Comparison of ENCODE assay signal across 28 cellular contexts in genomic region chr7:20404371-20404770, GRCh38.
"Had no signal": no experiment of that assay in that cellular context is flagged by ENCODE, and none has a peak within 500 bp of the region (broad histone marks: within the 10 kb centered on the region; RNA-seq: fewer than 3 reads in every experiment).

No MANE protein-coding gene starts in this region.

- H3K4me3 Mint-ChIP-seq: activated naive CD8-positive, alpha-beta T cell; natural killer cell; stimulated activated memory B cell treated with anti-CD40 and anti-IgM and Interleukin-4, amounts not matched to agents 10 μg/mL and 1 μg/mL and 100 μg/mL, for 72 hours; stimulated activated naive CD8-positive, alpha-beta T cell treated with anti-CD3 and anti-CD28 coated beads, Interleukin-15, amount 100 ng/mL, for 72 hours had no signal

- FAIRE-seq: islet of Langerhans, pancreas had no signal

- H3K4me1 Mint-ChIP-seq: natural killer cell; stimulated activated memory B cell treated with anti-CD40 and anti-IgM and Interleukin-4, amounts not matched to agents 10 μg/mL and 1 μg/mL and 100 μg/mL, for 72 hours; stimulated activated naive CD8-positive, alpha-beta T cell treated with anti-CD3 and anti-CD28 coated beads, Interleukin-15, amount 100 ng/mL, for 72 hours had no signal

- DNase-seq: activated CD4-positive, alpha-beta T cell treated with anti-CD3 and anti-CD28 coated beads for 4 hours; activated CD4-positive, alpha-beta T cell treated with anti-CD3 and anti-CD28 coated beads, Interleukin-2, amount 50 U/mL, for 4 hours; activated CD8-positive, alpha-beta memory T cell treated with anti-CD3 and anti-CD28 coated beads for 24 hours; activated effector memory CD4-positive, alpha-beta T cell treated with Interleukin-2 at 50 U/mL for 16 hours; activated naive CD4-positive, alpha-beta T cell treated with Interleukin-2 at 50 U/mL for 16 hours; aorta; brain microvascular endothelial cell; caudate nucleus; cortex of kidney; esophagus squamous epithelium; foreskin melanocyte; left ventricle myocardium inferior; mesendoderm; natural killer cell; pancreas; stimulated activated CD4-positive, alpha-beta T cell treated with anti-CD3 and anti-CD28 coated beads, Interleukin-1b, Interleukin-23, amount 100 ng/mL, for 48 hours; stimulated activated CD4-positive, alpha-beta T cell treated with anti-CD3 and anti-CD28 coated beads, Interleukin-4, amount 100 ng/mL, for 4 hours; stimulated activated CD8-positive, alpha-beta memory T cell treated with anti-CD3 and anti-CD28 coated beads, Interleukin-4, amount 100 ng/mL, for 48 hours; stimulated activated naive CD8-positive, alpha-beta T cell treated with anti-CD3 and anti-CD28 coated beads, Interleukin-15, amount 100 ng/mL, for 72 hours; substantia nigra; upper lobe of left lung had no signal

- H3K4me3 ChIP-seq: esophagus squamous epithelium, left ventricle myocardium inferior, lung, pancreas, prostate gland, smooth muscle cell, upper lobe of left lung, vagina had no signal

- H3K9me3 ChIP-seq: esophagus squamous epithelium, left ventricle myocardium inferior, pancreas, prostate gland, upper lobe of left lung, vagina had no signal

- H3K27ac Mint-ChIP-seq: activated naive CD8-positive, alpha-beta T cell; natural killer cell; stimulated activated memory B cell treated with anti-CD40 and anti-IgM and Interleukin-4, amounts not matched to agents 10 μg/mL and 1 μg/mL and 100 μg/mL, for 72 hours; stimulated activated naive CD8-positive, alpha-beta T cell treated with anti-CD3 and anti-CD28 coated beads, Interleukin-15, amount 100 ng/mL, for 72 hours had no signal

- H3K27ac ChIP-seq: brain microvascular endothelial cell, esophagus squamous epithelium, left ventricle myocardium inferior, prostate gland, upper lobe of left lung, vagina had no signal

- H3K36me3 ChIP-seq: brain microvascular endothelial cell, left ventricle myocardium inferior, prostate gland, upper lobe of left lung, vagina had no signal

- ATAC-seq: natural killer cell; pancreas; stimulated activated memory B cell treated with anti-CD40 and anti-IgM and Interleukin-4, amounts not matched to agents 10 μg/mL and 1 μg/mL and 100 μg/mL, for 72 hours; stimulated activated naive CD8-positive, alpha-beta T cell treated with anti-CD3 and anti-CD28 coated beads, Interleukin-15, amount 100 ng/mL, for 72 hours had no signal

- H3K27me3 ChIP-seq: brain microvascular endothelial cell, esophagus squamous epithelium, pancreas, upper lobe of left lung, vagina had no signal

- H3K27me3 Mint-ChIP-seq: activated naive CD8-positive, alpha-beta T cell; stimulated activated memory B cell treated with anti-CD40 and anti-IgM and Interleukin-4, amounts not matched to agents 10 μg/mL and 1 μg/mL and 100 μg/mL, for 72 hours; stimulated activated naive CD8-positive, alpha-beta T cell treated with anti-CD3 and anti-CD28 coated beads, Interleukin-15, amount 100 ng/mL, for 72 hours had no signal

- H3K4me1 ChIP-seq: prostate gland had no signal

- H3K9me3 Mint-ChIP-seq: stimulated activated memory B cell treated with anti-CD40 and anti-IgM and Interleukin-4, amounts not matched to agents 10 μg/mL and 1 μg/mL and 100 μg/mL, for 72 hours; stimulated activated naive CD8-positive, alpha-beta T cell treated with anti-CD3 and anti-CD28 coated beads, Interleukin-15, amount 100 ng/mL, for 72 hours had no signal

- H3K36me3 Mint-ChIP-seq: activated naive CD8-positive, alpha-beta T cell; natural killer cell; stimulated activated memory B cell treated with anti-CD40 and anti-IgM and Interleukin-4, amounts not matched to agents 10 μg/mL and 1 μg/mL and 100 μg/mL, for 72 hours had no signal

- H3K4me2 ChIP-seq: smooth muscle cell had no signal
